ENCODE assay signal across 8 cellular contexts in the genomic region with DNA sequence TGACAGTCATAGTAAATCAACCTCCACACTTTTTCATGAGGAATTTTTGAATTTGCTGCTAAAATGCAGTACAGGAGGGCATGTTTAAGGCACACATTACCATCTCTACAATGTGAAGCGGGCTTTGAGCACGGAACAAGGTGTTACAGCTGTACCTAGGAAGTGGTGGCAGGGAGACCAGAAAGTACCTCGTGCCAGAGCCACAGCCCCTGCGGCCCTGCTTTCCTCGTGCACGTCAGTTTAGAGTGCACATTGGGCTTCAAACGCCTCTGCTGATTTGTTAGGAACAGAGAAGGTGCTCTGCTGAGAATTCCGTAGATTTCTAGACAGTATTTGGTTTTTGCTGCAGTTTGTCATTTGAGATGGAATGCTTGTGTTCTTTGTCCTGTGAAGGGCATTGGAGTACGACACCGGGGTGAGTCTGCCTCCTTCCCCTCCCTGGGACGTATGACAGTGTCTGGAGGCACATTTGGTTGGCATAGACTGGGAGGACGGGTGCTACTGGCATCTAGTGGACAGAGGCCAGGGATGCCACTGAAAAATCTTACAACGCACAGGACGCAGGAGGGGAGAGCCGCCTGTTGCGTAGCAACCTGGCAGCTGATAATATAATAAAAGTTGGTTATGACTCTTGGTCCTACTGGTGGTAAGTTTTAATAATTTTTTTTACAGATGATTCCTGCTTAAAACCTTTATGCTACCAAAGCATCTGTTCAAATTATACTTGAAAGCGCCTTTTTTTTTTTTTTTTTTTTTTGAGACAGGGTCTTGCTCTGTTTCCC. TPM values are rescaled to one million over a fixed set of nuclear protein-coding genes. Genes with fewer than 3 reads are reported as not detected.
DNase-seq lines count a peak whose midpoint lies in the region; ATAC-seq and TF ChIP-seq lines count a peak whose summit lies in the region.

No MANE protein-coding gene starts in this region.

- no peaks in the 10 kb centered on the region for H3K27me3 ChIP-seq in breast epithelium
- H3K27me3 ChIP-seq in testis, result no peaks in the 10 kb centered on the region

- TF ChIP-seq POLR2A in breast epithelium (IDR thresholded peaks at IDR 0.05) (no peak), testis (IDR thresholded peaks at IDR 0.05) (no peak)

- ATAC-seq in left lobe of liver (peak; percentile 88), GM18502 (IDR thresholded peaks at IDR 0.05; ENCODE audit: poor library complexity, unreplicated experiment) (no peak)

- intact Hi-C loops in breast epithelium (cut with DNase I; ENCODE audit: low total_unique reads), result no loop called here
- intact Hi-C loops in testis (cut with DNase I; ENCODE audit: low total_unique reads), result no loop called here

- TF ChIP-seq CTCF in breast epithelium (IDR thresholded peaks at IDR 0.05) (peak in 2 of 3 donors; percentile 55 to 70), testis (IDR thresholded peaks at IDR 0.05) (peak; percentile 9 to 36 (median 19))

- peak overlapping the region in 1 of 3 donors; percentile 17 for H3K4me3 ChIP-seq in breast epithelium
- H3K4me3 ChIP-seq in testis, result no peak overlapping the region

- WGBS in testis, 2 donors, result 43 to 54% methylated on average over 17 of the region's 17 CpGs

- no peaks in the 10 kb centered on the region for H3K9me3 ChIP-seq in breast epithelium
- H3K9me3 ChIP-seq in testis, result no peaks in the 10 kb centered on the region

- H3K36me3 ChIP-seq in breast epithelium (no peaks in the 10 kb centered on the region), testis (ENCODE audit: low read depth, missing control alignments) (no peaks in the 10 kb centered on the region)

- H3K4me1 ChIP-seq in breast epithelium (peaks cover 0 to 25% of the 10 kb centered on the region in 2 donors), testis (peaks cover 52% of the 10 kb centered on the region)

- peak overlapping the region; percentile 77 to 83 for H3K27ac ChIP-seq in breast epithelium
- H3K27ac ChIP-seq in testis, result peak overlapping the region; percentile 61 to 69

- DNase-seq in NCI-H2029 (lab: John Stamatoyannopoulos, UW) (peak; percentile 25), NCI-H2029 treated with DMSO at 0.1 percent for 48 hours (lab: John Stamatoyannopoulos, UW) (no peak), NCI-H460 (ENCODE audit: extremely low read depth, low read depth) (peak; percentile 91), breast epithelium (ENCODE audit: low spot score in 2 of 2) (peak; percentile 60 to 82), left lobe of liver (ENCODE audit: low spot score) (peak; percentile 72), testis (peak; percentile 87), OCI-M2 (lab: John Stamatoyannopoulos, UW; ENCODE audit: unreplicated experiment) (no peak)

RNA-seq across cellular contexts. Expression of a gene that starts 9.1 kb away (rescaled TPM):
- total RNA-seq in NCI-H460 (2014; rRNA removed; shearing (Covaris generic)), result 43.9 and 45.9 TPM in 2 replicates
- 42.6 and 60.3 TPM in 2 replicates for polyA plus RNA-seq in NCI-H460 (2014; cell fraction: nucleus; rRNA removed)
- total RNA-seq in breast epithelium, result 10 to 100 TPM; 25.0 to 48.6 (median 36.7) TPM
- 16.2 TPM for total RNA-seq in left lobe of liver
- 10 to 100 TPM; 94.3 to 95.1 TPM for total RNA-seq in testis
- polyA plus RNA-seq in testis (ENCODE audit: insufficient read depth, low read depth, low replicate concordance), result 85.8 TPM

Comparison
In these comparisons a context has a peak if more than half of its experiments do, and no peak if none do; other contexts are left out.
1. DNase-seq: peak in NCI-H2029 (single experiment), NCI-H460 (single experiment), breast epithelium (2 of 2), left lobe of liver (single experiment) and testis (single experiment); none in NCI-H2029 treated with DMSO at 0.1 percent for 48 hours (single experiment) and OCI-M2 (single experiment).